17 cellular contexts compared by ENCODE assay signal in the genomic region with DNA sequence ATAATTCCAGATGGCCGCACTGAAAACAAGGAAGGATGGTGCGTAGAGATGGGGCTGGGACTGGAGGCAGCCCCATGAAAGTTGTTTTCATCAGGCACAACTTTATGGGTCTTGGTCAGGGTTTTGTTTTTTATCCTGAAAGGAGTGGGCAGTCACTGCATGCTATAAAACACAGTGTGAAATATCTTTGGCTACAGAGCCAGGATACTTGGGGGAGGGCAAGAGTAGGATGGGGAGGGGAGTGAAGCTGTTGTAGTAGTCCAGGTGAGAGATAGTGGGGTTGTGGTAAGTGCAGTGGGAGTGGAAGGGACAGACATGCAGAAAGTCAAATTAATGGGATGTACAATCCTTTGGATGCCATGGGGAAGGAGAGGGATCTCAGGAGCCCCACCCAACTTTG. TPM values are rescaled to one million over a fixed set of nuclear protein-coding genes. Genes with fewer than 3 reads are reported as not detected.
A peak's percentile ranks its signal among the peaks of the same experiment; 100 is the strongest.
DNase-seq lines count a peak whose midpoint lies in the region; ATAC-seq and TF ChIP-seq lines count a peak whose summit lies in the region.
"Had no signal": no experiment of that assay in that cellular context is flagged by ENCODE, and none has a peak within 500 bp of the region (broad histone marks: within the 10 kb centered on the region; RNA-seq: fewer than 3 reads in every experiment).

No MANE protein-coding gene starts in this region.

- ATAC-seq in heart left ventricle (no peak), right cardiac atrium (no peak), HG02970 (IDR thresholded peaks at IDR 0.05; ENCODE audit: low FRiP score, unreplicated experiment) (no peak)

- intact Hi-C loops in heart left ventricle (cut with DNase I) (no loop called here), right cardiac atrium (cut with DNase I) (no loop called here), esophagus muscularis mucosa (cut with DNase I) (no loop called here), uterus (cut with DNase I; ENCODE audit: low total_unique reads) (no loop called here)

- peaks cover 0 to 47% (median 12%) of the 10 kb centered on the region in 12 donors for H3K4me1 ChIP-seq in heart left ventricle
- peaks cover 5% of the 10 kb centered on the region for H3K4me1 ChIP-seq in right cardiac atrium (ENCODE audit: control insufficient read depth, insufficient read depth, low read length)
- H3K4me1 ChIP-seq in esophagus muscularis mucosa: peaks cover 26 to 48% (median 46%) of the 10 kb centered on the region in 4 donors
- H3K4me1 ChIP-seq in uterus: peaks cover 0 to 22% of the 10 kb centered on the region in 2 donors
- H3K4me1 ChIP-seq: HAP-1 had no signal

- no peak overlapping the region for H3K4me3 Mint-ChIP-seq in nephron progenitor cell

- TF ChIP-seq EP300 in esophagus muscularis mucosa (IDR thresholded peaks at IDR 0.05): no peak

- TF ChIP-seq POLR2A in heart left ventricle (IDR thresholded peaks at IDR 0.05) (no peak), esophagus muscularis mucosa (IDR thresholded peaks at IDR 0.05; ENCODE audit: low read depth) (no peak), uterus (IDR thresholded peaks at IDR 0.05) (no peak)

- H3K4me1 Mint-ChIP-seq in nephron progenitor cell: peaks cover 20% of the 10 kb centered on the region

- 94 to 97% (median 95%) methylated on average over 2 of the region's 2 CpGs for WGBS in heart left ventricle, 4 donors
- 98% methylated on average over 2 of the region's 2 CpGs for WGBS in right cardiac atrium
- 92% methylated on average over 2 of the region's 2 CpGs for WGBS in esophagus muscularis mucosa

- no peak overlapping the region for H3K4me3 ChIP-seq in heart left ventricle
- no peak overlapping the region for H3K4me3 ChIP-seq in right cardiac atrium (ENCODE audit: low read length)
- no peak overlapping the region for H3K4me3 ChIP-seq in esophagus muscularis mucosa
- H3K4me3 ChIP-seq in uterus: no peak overlapping the region
- H3K4me3 ChIP-seq: HAP-1 had no signal

- no peaks in the 10 kb centered on the region for H3K9me3 ChIP-seq in heart left ventricle
- no peaks in the 10 kb centered on the region for H3K9me3 ChIP-seq in right cardiac atrium (ENCODE audit: control insufficient read depth, low read length)
- H3K9me3 ChIP-seq in esophagus muscularis mucosa: no peaks in the 10 kb centered on the region
- H3K9me3 ChIP-seq in uterus: no peaks in the 10 kb centered on the region
- H3K9me3 ChIP-seq: HAP-1 had no signal

- peaks cover 51% of the 10 kb centered on the region for H3K36me3 Mint-ChIP-seq in nephron progenitor cell (ENCODE audit: low read depth)

- no peak for DNase-seq in heart left ventricle
- no peak for DNase-seq in right cardiac atrium
- DNase-seq in esophagus muscularis mucosa (ENCODE audit: extremely low spot score): no peak
- DNase-seq in nephron progenitor cell: no peak
- DNase-seq in uterus: peak in 1 of 2 donors; percentile 79
- DNase-seq in HuH-7 (ENCODE audit: low spot score): no peak
- no peak for DNase-seq in SKM-1 treated with dmso at 0.1 percent for 144 hours (lab: John Stamatoyannopoulos, UW; ENCODE audit: unreplicated experiment)
- DNase-seq: C1 segment of cervical spinal cord; NCI-H1436; NCI-H2081 treated with DMSO at 0.1 percent for 48 hours; NCI-H226; NCI-H526 treated with DMSO at 0.1 percent for 48 hours; NK-92 treated with Interleukin-12 subunit alpha and Interleukin-12 subunit beta, amount 100 ng/mL, for 24 hours; OCI-M1; RPMI8226 had no signal

- H3K27me3 Mint-ChIP-seq in nephron progenitor cell (ENCODE audit: low read depth, poor library complexity): no peaks in the 10 kb centered on the region

- H3K27ac Mint-ChIP-seq in nephron progenitor cell: peak overlapping the region; percentile 58

- H3K27ac ChIP-seq in heart left ventricle (peak overlapping the region in 7 of 12 donors; percentile 36 to 78 (median 64)), right cardiac atrium (ENCODE audit: low read length) (no peak overlapping the region), esophagus muscularis mucosa (replicated peaks in 1 of 4) (peak overlapping the region; percentile 64 to 78 (median 71)), uterus (peak overlapping the region; percentile 91 to 99)

- H3K27me3 ChIP-seq in heart left ventricle: no peaks in the 10 kb centered on the region
- no peaks in the 10 kb centered on the region for H3K27me3 ChIP-seq in right cardiac atrium (ENCODE audit: control insufficient read depth, insufficient read depth)
- H3K27me3 ChIP-seq in esophagus muscularis mucosa: no peaks in the 10 kb centered on the region
- H3K27me3 ChIP-seq in uterus: no peaks in the 10 kb centered on the region

- TF ChIP-seq CTCF in heart left ventricle (IDR thresholded peaks at IDR 0.05): no peak
- no peak for TF ChIP-seq CTCF in esophagus muscularis mucosa (IDR thresholded peaks at IDR 0.05)
- TF ChIP-seq CTCF in nephron progenitor cell (IDR thresholded peaks at IDR 0.05): no peak
- no peak for TF ChIP-seq CTCF in uterus (IDR thresholded peaks at IDR 0.05)

- peaks cover 13% of the 10 kb centered on the region for H3K9me3 Mint-ChIP-seq in nephron progenitor cell

- H3K36me3 ChIP-seq in heart left ventricle (peaks cover 0 to 61% (median 49%) of the 10 kb centered on the region in 9 donors), esophagus muscularis mucosa (peaks cover 5 to 47% (median 20%) of the 10 kb centered on the region in 4 donors), uterus (no peaks in the 10 kb centered on the region)

RNA-seq across cellular contexts. Expression of gene PTTG2, which starts 56.5 kb away (rescaled TPM):
- total RNA-seq in heart left ventricle: 1 to 10 TPM in 4 of 9 donors, under 1 TPM in 2, not detected in 3; 0.48 to 2.3 (median 1.0) TPM
- polyA plus RNA-seq in heart left ventricle: 1 to 10 TPM in 1 of 2 donors, under 1 TPM in 1; 0.88 to 1.2 TPM
- 1 to 10 TPM in 3 of 4 donors, under 1 TPM in 1; 0.65 to 1.7 (median 1.4) TPM for total RNA-seq in right cardiac atrium
- 0.54 TPM for polyA plus RNA-seq in right cardiac atrium
- total RNA-seq in esophagus muscularis mucosa: 1 to 10 TPM in 2 of 4 donors, under 1 TPM in 2; 0.71 to 5.8 (median 1.5) TPM
- 1 to 10 TPM in 1 of 4 donors, under 1 TPM in 1, not detected in 2; 0.90 to 4.1 TPM for total RNA-seq in uterus
